8 cellular contexts compared by ENCODE assay signal in the genomic region with DNA sequence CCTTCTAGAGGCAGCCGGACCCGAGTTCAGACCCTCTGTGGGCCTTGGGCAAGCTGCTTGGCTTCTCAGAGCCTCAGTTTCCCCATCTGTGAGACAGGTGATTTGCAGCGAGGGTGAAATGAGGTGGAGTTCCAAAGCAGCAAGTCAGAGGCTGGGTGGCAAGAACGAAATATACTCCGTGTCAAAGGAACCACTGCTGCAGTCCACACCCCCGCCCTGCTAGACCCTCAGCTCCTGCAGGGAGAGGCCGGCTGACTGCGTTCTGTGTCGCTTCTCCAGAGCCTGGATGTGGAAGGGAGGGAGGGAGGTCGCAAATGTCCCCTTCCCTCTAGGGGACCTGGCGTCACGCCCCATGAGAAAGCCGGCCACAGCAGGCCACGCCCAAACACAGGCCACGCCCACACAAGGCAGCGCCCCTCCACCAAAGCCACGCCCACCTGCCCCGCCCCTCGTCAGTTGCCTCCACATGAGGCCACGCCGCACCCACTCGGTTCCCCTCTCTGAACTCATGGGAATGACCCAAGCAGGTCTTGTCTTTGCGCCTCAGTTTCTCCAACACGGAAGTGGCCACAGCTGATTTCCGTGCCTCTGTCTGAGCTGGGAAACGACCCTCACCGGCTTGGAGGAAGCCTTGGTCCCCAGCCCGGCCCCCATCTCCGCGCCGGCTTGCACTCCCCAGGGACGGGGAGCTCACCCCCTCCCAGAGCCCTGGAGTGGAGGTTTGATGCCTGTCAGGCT. TPM values are rescaled to one million over a fixed set of nuclear protein-coding genes. Genes with fewer than 3 reads are reported as not detected.
DNase-seq lines count a peak whose midpoint lies in the region; ATAC-seq and TF ChIP-seq lines count a peak whose summit lies in the region.

No MANE protein-coding gene starts in this region.

- H3K36me3 Mint-ChIP-seq in activated CD4-positive, alpha-beta memory T cell treated with anti-CD3 and anti-CD28 coated beads, Interleukin-2, amount 10 ng/mL, durations not matched to agents 7 days and 5 days (ENCODE audit: low read depth): no peaks in the 10 kb centered on the region

- H3K36me3 ChIP-seq in HUES64 (ENCODE audit: insufficient read depth, low read length): no peaks in the 10 kb centered on the region
- no peaks in the 10 kb centered on the region for H3K36me3 ChIP-seq in iPS DF 6.9 (ENCODE audit: control insufficient read depth, insufficient read depth, low read length)

- H3K27me3 ChIP-seq in HUES64 (ENCODE audit: insufficient read depth, low read length) (peaks cover 36% of the 10 kb centered on the region), iPS DF 6.9 (ENCODE audit: control insufficient read depth, insufficient read depth, low read length) (no peaks in the 10 kb centered on the region)

- no peak overlapping the region for H3K27ac Mint-ChIP-seq in activated CD4-positive, alpha-beta memory T cell treated with anti-CD3 and anti-CD28 coated beads, Interleukin-2, amount 10 ng/mL, durations not matched to agents 7 days and 5 days

- H3K4me1 Mint-ChIP-seq in activated CD4-positive, alpha-beta memory T cell treated with anti-CD3 and anti-CD28 coated beads, Interleukin-2, amount 10 ng/mL, durations not matched to agents 7 days and 5 days: no peaks in the 10 kb centered on the region

- peak; percentile 64 for DNase-seq in CD1c-positive myeloid dendritic cell (ENCODE audit: extremely low spot score)
- DNase-seq in activated CD4-positive, alpha-beta memory T cell treated with anti-CD3 and anti-CD28 coated beads, Interleukin-2, amount 10 ng/mL, durations not matched to agents 7 days and 5 days: peak; percentile 77
- DNase-seq in iPS DF 6.9 (ENCODE audit: low read depth, low spot score): peak; percentile 50
- peak; percentile 83 for DNase-seq in stimulated activated naive CD8-positive, alpha-beta T cell treated with anti-CD3 and anti-CD28 coated beads, Interleukin-15, Interleukin-2, amounts not matched to agents 100 U/mL and 50 U/mL, for 24 hours
- no peak for DNase-seq in coronary artery (ENCODE audit: low spot score)

- POLR2A ChIA-PET in activated CD4-positive, alpha-beta memory T cell treated with anti-CD3 and anti-CD28 coated beads, Interleukin-2, amount 10 ng/mL, durations not matched to agents 7 days and 5 days (lab: Charles Lee): interaction anchor here (0.9 kb wide), 1 partner anchor 38 kb away, joined by 3 read pairs; a partner anchor contains a TSS

- H3K4me3 ChIP-seq in HUES64 (ENCODE audit: low read length) (peak overlapping the region; percentile 45), iPS DF 6.9 (ENCODE audit: low read length) (peak overlapping the region; percentile 15; the same call in 1 of the 2 replicates), coronary artery (no peak overlapping the region)

- H3K9me3 ChIP-seq in HUES64 (ENCODE audit: insufficient read depth, low read depth, low read length) (no peaks in the 10 kb centered on the region; the same call in 1 of the 2 replicates), iPS DF 6.9 (ENCODE audit: control insufficient read depth, insufficient read depth, low read length) (no peaks in the 10 kb centered on the region)

- peaks cover 5% of the 10 kb centered on the region for H3K27me3 Mint-ChIP-seq in activated CD4-positive, alpha-beta memory T cell treated with anti-CD3 and anti-CD28 coated beads, Interleukin-2, amount 10 ng/mL, durations not matched to agents 7 days and 5 days

- peak; percentile 48 for ATAC-seq in stimulated activated naive CD8-positive, alpha-beta T cell treated with anti-CD3 and anti-CD28 coated beads, Interleukin-15, Interleukin-2, amounts not matched to agents 100 U/mL and 50 U/mL, for 24 hours
- ATAC-seq in HG03139 (IDR thresholded peaks at IDR 0.05; ENCODE audit: unreplicated experiment): no peak
- no peak for ATAC-seq in HG03354 (IDR thresholded peaks at IDR 0.05; ENCODE audit: poor library complexity, severe bottlenecking, unreplicated experiment)

- no peak overlapping the region for H3K4me3 Mint-ChIP-seq in activated CD4-positive, alpha-beta memory T cell treated with anti-CD3 and anti-CD28 coated beads, Interleukin-2, amount 10 ng/mL, durations not matched to agents 7 days and 5 days

- H3K9ac ChIP-seq in HUES64 (ENCODE audit: low read depth, low read length): no peak overlapping the region

- CTCF ChIA-PET in activated CD4-positive, alpha-beta memory T cell treated with anti-CD3 and anti-CD28 coated beads, Interleukin-2, amount 10 ng/mL, durations not matched to agents 7 days and 5 days (lab: Charles Lee): interaction anchor here (0.5 kb wide), 1 partner anchor 1789 kb away, joined by 3 read pairs; no protein-coding TSS in a partner anchor

- no peak for TF ChIP-seq CTCF in coronary artery (IDR thresholded peaks at IDR 0.05)

- H3K4me1 ChIP-seq in HUES64 (ENCODE audit: insufficient read depth, low read length) (no peaks in the 10 kb centered on the region), iPS DF 6.9 (ENCODE audit: control insufficient read depth, insufficient read depth, low read length) (peaks cover 6% of the 10 kb centered on the region)

- 22% methylated on average over 31 of the region's 32 CpGs for WGBS in HUES64
- no CpG with 5 or more reads among the region's 32 CpGs for WGBS in iPS DF 6.9 (ENCODE audit: insufficient coverage, insufficient read length)

- H3K9me3 Mint-ChIP-seq in activated CD4-positive, alpha-beta memory T cell treated with anti-CD3 and anti-CD28 coated beads, Interleukin-2, amount 10 ng/mL, durations not matched to agents 7 days and 5 days: peaks cover 3% of the 10 kb centered on the region

- H3K27ac ChIP-seq in HUES64 (ENCODE audit: low read depth, low read length): no peak overlapping the region
- no peak overlapping the region for H3K27ac ChIP-seq in iPS DF 6.9 (ENCODE audit: low read length)
- H3K27ac ChIP-seq in coronary artery: no peak overlapping the region

RNA-seq across cellular contexts. Expression of a gene that starts 38.3 kb away (rescaled TPM):
- 187 TPM for polyA plus RNA-seq in HUES64 (2013, experiment 1 of 2)
- 190 TPM for polyA plus RNA-seq in HUES64 (2013, experiment 2 of 2)
- total RNA-seq in activated CD4-positive, alpha-beta memory T cell treated with anti-CD3 and anti-CD28 coated beads, Interleukin-2, amount 10 ng/mL, durations not matched to agents 7 days and 5 days: 10 to 100 TPM; 67.3 to 71.2 TPM
